ENCODE assay signal across 21 cellular contexts in genomic region chr6:24188571-24188970, GRCh38.
DNase-seq lines count a peak whose midpoint lies in the region; ATAC-seq and TF ChIP-seq lines count a peak whose summit lies in the region.
"Had no signal": no experiment of that assay in that cellular context is flagged by ENCODE, and none has a peak within 500 bp of the region (broad histone marks: within the 10 kb centered on the region; RNA-seq: fewer than 3 reads in every experiment).

No MANE protein-coding gene starts in this region.

- H3K9me3 Mint-ChIP-seq in activated CD8-positive, alpha-beta T cell treated with anti-CD3 and anti-CD28 coated beads for 36 hours: no peaks in the 10 kb centered on the region
- H3K9me3 Mint-ChIP-seq: CD4-positive, CD25-positive, alpha-beta regulatory T cell; H9 had no signal

- POLR2A ChIA-PET in activated CD8-positive, alpha-beta T cell treated with anti-CD3 and anti-CD28 coated beads for 36 hours (lab: Charles Lee): no interaction called here

- H3K36me3 Mint-ChIP-seq in activated CD8-positive, alpha-beta T cell treated with anti-CD3 and anti-CD28 coated beads for 36 hours (ENCODE audit: low read depth): no peaks in the 10 kb centered on the region
- H3K36me3 Mint-ChIP-seq: CD4-positive, CD25-positive, alpha-beta regulatory T cell had no signal

- H3K27ac Mint-ChIP-seq in activated CD8-positive, alpha-beta T cell treated with anti-CD3 and anti-CD28 coated beads for 36 hours: no peak overlapping the region
- H3K27ac Mint-ChIP-seq: CD4-positive, CD25-positive, alpha-beta regulatory T cell; H9 had no signal

- no peaks in the 10 kb centered on the region for H3K27me3 ChIP-seq in foreskin keratinocyte
- H3K27me3 ChIP-seq: SJSA1 had no signal

- ATAC-seq in foreskin keratinocyte: no peak
- ATAC-seq in activated CD8-positive, alpha-beta T cell treated with anti-CD3 and anti-CD28 coated beads for 36 hours: no peak
- ATAC-seq: A549, Panc1 had no signal

- no peaks in the 10 kb centered on the region for H3K4me1 ChIP-seq in foreskin keratinocyte
- H3K4me1 ChIP-seq: A549, SJSA1 had no signal

- no peaks in the 10 kb centered on the region for H3K4me1 Mint-ChIP-seq in activated CD8-positive, alpha-beta T cell treated with anti-CD3 and anti-CD28 coated beads for 36 hours (ENCODE audit: low read depth)
- H3K4me1 Mint-ChIP-seq: CD4-positive, CD25-positive, alpha-beta regulatory T cell had no signal

- peak; percentile 10 to 48 for DNase-seq in NCI-H2081 (lab: John Stamatoyannopoulos, UW)
- DNase-seq in NCI-H2081 treated with DMSO at 0.1 percent for 48 hours (lab: John Stamatoyannopoulos, UW): no peak
- peak; percentile 73 for DNase-seq in COLO829 (ENCODE audit: low spot score)
- peak; percentile 82 for DNase-seq in NCI-H526 treated with DMSO at 0.1 percent for 48 hours (lab: John Stamatoyannopoulos, UW)
- peak; percentile 11 to 63 for DNase-seq in foreskin keratinocyte
- no peak for DNase-seq in activated CD8-positive, alpha-beta T cell treated with anti-CD3 and anti-CD28 coated beads for 36 hours
- no peak for DNase-seq in mesenteric fat pad (ENCODE audit: low spot score)
- no peak for DNase-seq in NCI-H2196 treated with DMSO at 0.1 percent for 48 hours (lab: John Stamatoyannopoulos, UW; ENCODE audit: unreplicated experiment)
- DNase-seq: CD4-positive, CD25-positive, alpha-beta regulatory T cell; COR-L47; GM23248; H9; Kasumi-1; NCI-H1694; NCI-H2107; NCI-H226; NCI-H510A treated with DMSO at 0.1 percent for 48 hours; T-helper 2 cell had no signal

- TF ChIP-seq CTCF in foreskin keratinocyte (conservative IDR thresholded peaks at IDR 0.05): no peak
- TF ChIP-seq CTCF in activated CD8-positive, alpha-beta T cell treated with anti-CD3 and anti-CD28 coated beads for 36 hours (IDR thresholded peaks at IDR 0.05): no peak

- no peak overlapping the region for H3K27ac ChIP-seq in foreskin keratinocyte
- H3K27ac ChIP-seq: A549, GM23248, SJSA1 had no signal

- H3K4me3 Mint-ChIP-seq in activated CD8-positive, alpha-beta T cell treated with anti-CD3 and anti-CD28 coated beads for 36 hours: no peak overlapping the region
- H3K4me3 Mint-ChIP-seq: CD4-positive, CD25-positive, alpha-beta regulatory T cell; H9 had no signal

- peaks cover 14% of the 10 kb centered on the region for H3K27me3 Mint-ChIP-seq in activated CD8-positive, alpha-beta T cell treated with anti-CD3 and anti-CD28 coated beads for 36 hours
- H3K27me3 Mint-ChIP-seq: CD4-positive, CD25-positive, alpha-beta regulatory T cell had no signal

- intact Hi-C loops in activated CD8-positive, alpha-beta T cell treated with anti-CD3 and anti-CD28 coated beads for 36 hours (cut with micrococcal nuclease): no loop called here

- CTCF ChIA-PET in activated CD8-positive, alpha-beta T cell treated with anti-CD3 and anti-CD28 coated beads for 36 hours (lab: Charles Lee): no interaction called here

Comparison
In these comparisons a context has a peak if more than half of its experiments do, and no peak if none do; other contexts are left out.
1. DNase-seq: peak in NCI-H2081 (2 of 2), COLO829 (single experiment), NCI-H526 treated with DMSO at 0.1 percent for 48 hours (single experiment) and foreskin keratinocyte (2 of 2); none in NCI-H2081 treated with DMSO at 0.1 percent for 48 hours (single experiment), activated CD8-positive, alpha-beta T cell treated with anti-CD3 and anti-CD28 coated beads for 36 hours (single experiment), mesenteric fat pad (single experiment) and NCI-H2196 treated with DMSO at 0.1 percent for 48 hours (single experiment).